8 cellular contexts compared by ENCODE assay signal in genomic region chr5:150672237-150672883, GRCh38. TPM values are rescaled to one million over a fixed set of nuclear protein-coding genes. Genes with fewer than 3 reads are reported as not detected.
A peak's percentile ranks its signal among the peaks of the same experiment; 100 is the strongest.
DNase-seq lines count a peak whose midpoint lies in the region; ATAC-seq and TF ChIP-seq lines count a peak whose summit lies in the region.

No MANE protein-coding gene starts in this region.

- ATAC-seq in esophagus mucosa (peak; percentile 70), natural killer cell (peak; percentile 53 to 70 (median 55)), HG02938 (IDR thresholded peaks at IDR 0.05; ENCODE audit: unreplicated experiment) (no peak)

- peak overlapping the region in 1 of 2 donors; percentile 52 for H3K27ac Mint-ChIP-seq in natural killer cell

- no peaks in the 10 kb centered on the region; the same call in 1 of the 2 replicates for H3K4me1 ChIP-seq in HEK293 (ENCODE audit: control insufficient read depth, insufficient read depth, low read length)

- peaks cover 8 to 16% of the 10 kb centered on the region in 2 donors for H3K27me3 Mint-ChIP-seq in natural killer cell (ENCODE audit: low read depth in 2 of 2)

- no peaks in the 10 kb centered on the region for H3K9me3 ChIP-seq in HEK293 (ENCODE audit: control insufficient read depth, insufficient read depth, low read depth, low read length)

- H3K4me3 ChIP-seq in HEK293 (ENCODE audit: low read depth, low read length): peak overlapping the region; percentile 24

- H3K4me1 Mint-ChIP-seq in natural killer cell: no peaks in the 10 kb centered on the region

- H3K27ac ChIP-seq in HEK293 (ENCODE audit: extremely low read depth, low read depth, low read length): no peak overlapping the region

- CTCF ChIA-PET in HEK293 (lab: Yijun Ruan, JAX): interaction anchor here (0.8 to 1.5 kb wide), 3 partner anchors 18 to 174 kb away, joined by 3 to 4 read pairs (median 4); partner anchors contain the start of gene IRGM

- H3K9me3 Mint-ChIP-seq in natural killer cell: no peaks in the 10 kb centered on the region

- H3K36me3 ChIP-seq in HEK293 (ENCODE audit: control insufficient read depth in 2 of 2, insufficient read depth in 1 of 2, low read length in 2 of 2): no peaks in the 10 kb centered on the region

- intact Hi-C loops in natural killer cell (cut with micrococcal nuclease): no loop called here

- POLR2A ChIA-PET in HEK293 (lab: Yijun Ruan, JAX): no interaction called here

- peak overlapping the region; percentile 78 for H3K4me3 Mint-ChIP-seq in natural killer cell

- H3K36me3 Mint-ChIP-seq in natural killer cell: no peaks in the 10 kb centered on the region

- no peak for TF ChIP-seq CTCF in HEK293 (tag by site-specific recombination; IDR thresholded peaks at IDR 0.05)
- TF ChIP-seq CTCF in natural killer cell (IDR thresholded peaks at IDR 0.05): no peak

- DNase-seq in AG08395 (ENCODE audit: low spot score): peak; percentile 32
- peak; percentile 16 for DNase-seq in activated CD4-positive, alpha-beta T cell treated with anti-CD3 and anti-CD28 coated beads, Interleukin-2, amount 50 U/mL, for 1 hour
- DNase-seq in natural killer cell: no peak
- DNase-seq in NCI-H2171 (lab: John Stamatoyannopoulos, UW): no peak
- DNase-seq in NCI-H2081 (lab: John Stamatoyannopoulos, UW): no peak

TF ChIP-seq in HEK293, 187 proteins besides CTCF, POLR2A, EP300 and RAD21:
- TF ChIP-seq ZSCAN16 (tag by site-specific recombination; IDR thresholded peaks at IDR 0.05) (peak; percentile 65; the same call in 1 of the 2 replicates), ZNF184 (tag by site-specific recombination; IDR thresholded peaks at IDR 0.05) (no peak)

RNA-seq across cellular contexts. Expression of gene MYOZ3, which starts 11.3 kb away (rescaled TPM):
- total RNA-seq in esophagus mucosa (not detected), natural killer cell (not detected)

RNA-seq across cellular contexts. Expression of gene RBM22, which starts 28.5 kb away (rescaled TPM):
- total RNA-seq in esophagus mucosa: 24.4 TPM
- total RNA-seq in natural killer cell: 100 to 1,000 TPM; 136 to 149 (median 145) TPM

RNA-seq across cellular contexts. Expression of gene SYNPO, which starts 31.9 kb away (rescaled TPM):
- total RNA-seq in esophagus mucosa (7.8 TPM), natural killer cell (under 1 TPM in 2 of 3 donors, not detected in 1; 0.16 to 0.48 TPM)

Comparison
In these comparisons a context has a peak if more than half of its experiments do, and no peak if none do; other contexts are left out.
1. DNase-seq: peak in AG08395 (single experiment) and activated CD4-positive, alpha-beta T cell treated with anti-CD3 and anti-CD28 coated beads, Interleukin-2, amount 50 U/mL, for 1 hour (single experiment); none in natural killer cell (single experiment), NCI-H2171 (single experiment) and NCI-H2081 (0 of 2).